ENCODE assay signal across 19 cellular contexts in the genomic region with DNA sequence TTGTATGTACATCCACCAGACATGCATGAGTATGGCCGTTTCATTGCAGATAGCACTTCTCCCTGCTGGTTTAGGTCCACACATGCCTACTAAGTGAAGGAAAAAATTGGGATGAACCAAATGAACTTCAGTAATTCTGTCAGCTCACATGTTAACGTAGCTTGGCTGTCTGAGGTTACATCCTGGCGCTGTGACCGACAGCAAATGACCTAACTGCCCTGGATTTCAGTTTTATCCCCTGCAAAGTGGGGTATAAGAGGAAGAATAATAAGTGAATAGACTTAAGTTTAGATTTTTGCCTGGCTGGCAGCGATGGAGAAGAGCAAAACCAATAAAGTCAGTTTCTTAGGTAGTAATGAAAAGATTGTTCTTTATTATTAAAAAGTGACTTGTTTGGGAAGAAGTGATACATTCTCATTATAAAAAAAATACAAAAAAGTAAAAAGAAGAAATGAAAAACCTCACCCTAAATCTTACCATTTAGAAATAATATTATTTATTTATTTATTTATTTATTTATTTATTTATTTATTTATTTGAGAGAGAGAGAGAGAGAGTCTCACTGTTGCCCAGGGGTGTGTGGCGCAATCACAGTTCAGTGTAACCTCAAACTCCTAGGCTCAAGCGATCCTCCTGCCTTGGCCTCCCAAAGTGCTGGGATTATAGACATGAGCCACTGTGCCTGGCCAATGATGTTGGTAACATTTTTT. TPM values are rescaled to one million over a fixed set of nuclear protein-coding genes. Genes with fewer than 3 reads are reported as not detected.
DNase-seq lines count a peak whose midpoint lies in the region; ATAC-seq and TF ChIP-seq lines count a peak whose summit lies in the region.
"Had no signal": no experiment of that assay in that cellular context is flagged by ENCODE, and none has a peak within 500 bp of the region (broad histone marks: within the 10 kb centered on the region; RNA-seq: fewer than 3 reads in every experiment).

No MANE protein-coding gene starts in this region.

- dilution Hi-C loops in IMR-90 (cut with HindIII; ENCODE audit: low sequenced_read_pairs, unreplicated experiment) = no loop called here

- H3K9me3 Mint-ChIP-seq in progenitor cell of endocrine pancreas (ENCODE audit: low read depth) (peaks cover under 1% of the 10 kb centered on the region), immature natural killer cell (peaks cover 0 to 2% (median 0%) of the 10 kb centered on the region in 6 donors)

- peak overlapping the region; percentile 22 for H2BK5ac ChIP-seq in IMR-90 (ENCODE audit: low read depth, low read length, poor library complexity, severe bottlenecking)

- H2BK20ac ChIP-seq in IMR-90 (ENCODE audit: low read depth, low read length) = no peak overlapping the region

- no peaks in the 10 kb centered on the region for H3K27me3 Mint-ChIP-seq in progenitor cell of endocrine pancreas
- peaks cover 0 to 5% (median 2%) of the 10 kb centered on the region in 3 donors for H3K27me3 Mint-ChIP-seq in immature natural killer cell (ENCODE audit: low read depth in 3 of 3)

- 0 out of 2 replicates have a peak overlapping the region, but pooled peaks have one; percentile 29 for H3K27ac ChIP-seq in IMR-90 (ENCODE audit: insufficient read depth, low read length)
- no peak overlapping the region for H3K27ac ChIP-seq in brain microvascular endothelial cell
- H3K27ac ChIP-seq in upper lobe of right lung = no peak overlapping the region
- H3K27ac ChIP-seq: C4-2B had no signal

- intact Hi-C loops in IMR-90 (cut with micrococcal nuclease) = no loop called here
- intact Hi-C loops in upper lobe of right lung (cut with DNase I) = no loop called here

- ATAC-seq in IMR-90 (ENCODE audit: low read depth) (no peak), upper lobe of right lung (no peak), HG03159 (IDR thresholded peaks at IDR 0.05; ENCODE audit: unreplicated experiment) (no peak)
- ATAC-seq: K562 had no signal

- H3K4me3 Mint-ChIP-seq in progenitor cell of endocrine pancreas (ENCODE audit: low read depth) (no peak overlapping the region), immature natural killer cell (no peak overlapping the region)

- H3K27ac Mint-ChIP-seq in progenitor cell of endocrine pancreas (peak overlapping the region; percentile 30), immature natural killer cell (no peak overlapping the region)

- H3K9me1 ChIP-seq in IMR-90 (ENCODE audit: insufficient read depth, low read length) = peaks cover 14% of the 10 kb centered on the region

- H2AK5ac ChIP-seq in IMR-90 (ENCODE audit: low read depth, low read length) = peak overlapping the region; percentile 88

- no TSS peak for BruUV-seq in IMR-90 (replicated peaks; lab: Mats Ljungman, UMichigan)

- TF ChIP-seq RAD21 in IMR-90 (IDR thresholded peaks at IDR 0.05; ENCODE audit: low read length) = no peak

- peak overlapping the region; percentile 3; the same call in 1 of the 2 replicates for H3K4ac ChIP-seq in IMR-90 (ENCODE audit: low read depth, low read length)

- CTCF ChIA-PET in IMR-90 (lab: Yijun Ruan, JAX) = no interaction called here

- H3K27me3 ChIP-seq in IMR-90 (ENCODE audit: control insufficient read depth, insufficient read depth, low read length) (no peaks in the 10 kb centered on the region), brain microvascular endothelial cell (replicated peaks) (no peaks in the 10 kb centered on the region), upper lobe of right lung (no peaks in the 10 kb centered on the region)

- DNase-seq in IMR-90 (no peak), brain microvascular endothelial cell (peak; percentile 44), iris pigment epithelial cell (ENCODE audit: low read depth) (peak; percentile 67), progenitor cell of endocrine pancreas (ENCODE audit: low spot score, unreplicated experiment) (no peak), immature natural killer cell (no peak), upper lobe of right lung (no peak)
- DNase-seq: ACHN, AML-193, H7, NCI-H1105 treated with DMSO at 0.1 percent for 48 hours, NCI-H1694 treated with DMSO at 0.1 percent for 48 hours, NCI-H2227 treated with DMSO at 0.1 percent for 48 hours, NCI-H510A treated with DMSO at 0.1 percent for 48 hours, SHP77, SK-N-SH had no signal

- H4K8ac ChIP-seq in IMR-90 (ENCODE audit: low read depth in 2 of 2, low read length in 2 of 2) = peak overlapping the region; percentile 1 to 17; a peak in 3 of 4 replicates

- no peak overlapping the region for H2BK15ac ChIP-seq in IMR-90 (ENCODE audit: low read depth, low read length)

- peaks cover 13% of the 10 kb centered on the region for H3K36me3 ChIP-seq in IMR-90 (ENCODE audit: control insufficient read depth, insufficient read depth, low read length)
- H3K36me3 ChIP-seq in brain microvascular endothelial cell (replicated peaks) = no peaks in the 10 kb centered on the region
- no peaks in the 10 kb centered on the region for H3K36me3 ChIP-seq in upper lobe of right lung

- no peak overlapping the region for H3K9ac ChIP-seq in IMR-90 (ENCODE audit: low read depth, low read length)
- H3K9ac ChIP-seq: SK-N-SH had no signal

- H2AFZ ChIP-seq in IMR-90 (replicated peaks; ENCODE audit: low read length, poor library complexity) = no peak overlapping the region

- peak overlapping the region; percentile 1; the same call in 1 of the 2 replicates for H4K91ac ChIP-seq in IMR-90 (ENCODE audit: insufficient read depth, low read depth, low read length)

- POLR2A ChIA-PET in IMR-90 (lab: Charles Lee; ENCODE audit: unreplicated experiment) = interaction anchor here (0.9 kb wide), 1 partner anchor 9 kb away, joined by 3 read pairs; no protein-coding TSS in a partner anchor

- no peak overlapping the region for H2BK120ac ChIP-seq in IMR-90 (ENCODE audit: low read depth, low read length)

- H4K5ac ChIP-seq in IMR-90 (ENCODE audit: low read depth, low read length) = no peak overlapping the region

- TF ChIP-seq POLR2A in IMR-90 (IDR thresholded peaks at IDR 0.05; ENCODE audit: low read depth, low read length) = no peak

- WGBS in IMR-90 (ENCODE audit: extremely low coverage in 2 of 2, insufficient read length in 1 of 2), 2 experiments = 93% methylated on average over 5 of the region's 7 CpGs; no CpG with 5 or more reads in 1 of the 2 experiments

- peaks cover 12% of the 10 kb centered on the region for H3K4me1 ChIP-seq in IMR-90 (ENCODE audit: control insufficient read depth, insufficient read depth, low read length)
- no peaks in the 10 kb centered on the region for H3K4me1 ChIP-seq in upper lobe of right lung

- H3K9me3 ChIP-seq in IMR-90 (ENCODE audit: control insufficient read depth, insufficient read depth, low read length) (no peaks in the 10 kb centered on the region), upper lobe of right lung (no peaks in the 10 kb centered on the region)
- H3K9me3 ChIP-seq: SK-N-SH had no signal

- H3K79me1 ChIP-seq in IMR-90 (ENCODE audit: low read depth in 1 of 2, low read length in 2 of 2) = peaks cover 32 to 79% of the 10 kb centered on the region in 2 experiments

- H3K18ac ChIP-seq in IMR-90 (ENCODE audit: low read depth, low read length) = 0 out of 2 replicates have a peak overlapping the region, but pooled peaks have one; percentile 28

- no peak for TF ChIP-seq CTCF in IMR-90 (conservative IDR thresholded peaks at IDR 0.05; ENCODE audit: low read depth, low read length)
- TF ChIP-seq CTCF in brain microvascular endothelial cell (IDR thresholded peaks at IDR 0.05; ENCODE audit: low read depth, low read length, missing control alignments) = no peak
- no peak for TF ChIP-seq CTCF in progenitor cell of endocrine pancreas (IDR thresholded peaks at IDR 0.05; ENCODE audit: unreplicated experiment)
- no peak for TF ChIP-seq CTCF in upper lobe of right lung (IDR thresholded peaks at IDR 0.05)

- H3K23ac ChIP-seq in IMR-90 (ENCODE audit: low read depth, low read length) = no peak overlapping the region

- in situ Hi-C loops in IMR-90 (cut with MboI; ENCODE audit: low sequenced_read_pairs) (no loop called here), brain microvascular endothelial cell (cut with HindIII; ENCODE audit: low pct_ligation_motif_present, low sequenced_read_pairs) (no loop called here)

- no peak overlapping the region for H3K4me2 ChIP-seq in IMR-90 (ENCODE audit: low read depth, low read length)
- H3K4me2 ChIP-seq: SK-N-SH had no signal

- H3K14ac ChIP-seq in IMR-90 (replicated peaks; ENCODE audit: low read depth, low read length) = no peak overlapping the region

- H4K20me1 ChIP-seq in IMR-90 (ENCODE audit: insufficient read depth, low read length) = peaks cover 21% of the 10 kb centered on the region; the same call in 1 of the 2 replicates

- H3K4me3 ChIP-seq in IMR-90 (ENCODE audit: insufficient read depth, low read depth, low read length) (no peak overlapping the region), brain microvascular endothelial cell (ENCODE audit: low read depth, low read length) (no peak overlapping the region), upper lobe of right lung (no peak overlapping the region)
- H3K4me3 ChIP-seq: K562 had no signal

- no peak overlapping the region for H2AK9ac ChIP-seq in IMR-90 (replicated peaks; ENCODE audit: low read depth, low read length, poor library complexity)

- H3K36me3 Mint-ChIP-seq in progenitor cell of endocrine pancreas (ENCODE audit: insufficient read depth) = peaks cover 24% of the 10 kb centered on the region
- no peaks in the 10 kb centered on the region for H3K36me3 Mint-ChIP-seq in immature natural killer cell

- H3K4me1 Mint-ChIP-seq in progenitor cell of endocrine pancreas (ENCODE audit: low read depth) (peaks cover 11% of the 10 kb centered on the region), immature natural killer cell (no peaks in the 10 kb centered on the region)

- H3K56ac ChIP-seq in IMR-90 (ENCODE audit: extremely low read depth, insufficient read depth, low read length) = no peak overlapping the region

TF ChIP-seq in IMR-90, 13 proteins besides CTCF, POLR2A, EP300 and RAD21:
- TF ChIP-seq MXI1 (IDR thresholded peaks at IDR 0.05; ENCODE audit: borderline replicate concordance, low read depth, low read length) (no peak), CEBPB (IDR thresholded peaks at IDR 0.05; ENCODE audit: low read depth, low read length) (peak; percentile 33; the same call in 1 of the 2 replicates)

RNA-seq across cellular contexts. Expression of gene RNF113B, which starts 4.2 kb away (rescaled TPM):
- total RNA-seq in IMR-90 (2012; rRNA removed) = not detected in 2 replicates
- polyA plus RNA-seq in IMR-90 (2012; rRNA removed) = not detected in 2 replicates
- not detected in 2 replicates for polyA plus RNA-seq in IMR-90 (2012; cell fraction: cytosol; rRNA removed)
- not detected in 2 replicates for polyA plus RNA-seq in IMR-90 (2012; cell fraction: nucleus; rRNA removed; ENCODE audit: low replicate concordance)
- not detected in 2 replicates for total RNA-seq in progenitor cell of endocrine pancreas
- not detected for polyA plus RNA-seq in immature natural killer cell
- total RNA-seq in upper lobe of right lung = not detected
- total RNA-seq: H7, K562, RPMI7951 had no signal
- polyA plus RNA-seq: SK-N-SH had no signal

RNA-seq across cellular contexts. Expression of gene FARP1, which starts 38.4 kb away (rescaled TPM):
- 48.3 and 57.0 TPM in 2 replicates for total RNA-seq in IMR-90 (2012; rRNA removed)
- 32.6 and 39.6 TPM in 2 replicates for polyA plus RNA-seq in IMR-90 (2012; rRNA removed)
- 25.4 and 27.9 TPM in 2 replicates for polyA plus RNA-seq in IMR-90 (2012; cell fraction: cytosol; rRNA removed)
- polyA plus RNA-seq in IMR-90 (2012; cell fraction: nucleus; rRNA removed; ENCODE audit: low replicate concordance) = 49.5 and 91.9 TPM in 2 replicates
- 266 and 278 TPM in 2 replicates for total RNA-seq in progenitor cell of endocrine pancreas
- polyA plus RNA-seq in immature natural killer cell = under 1 TPM; 0.09 to 0.72 (median 0.22) TPM
- 95.9 TPM for total RNA-seq in upper lobe of right lung

Comparison
In these comparisons a context has a peak if more than half of its experiments do, and no peak if none do; other contexts are left out.
1. DNase-seq: peak in brain microvascular endothelial cell (single experiment) and iris pigment epithelial cell (single experiment); none in IMR-90 (single experiment), progenitor cell of endocrine pancreas (single experiment), immature natural killer cell (0 of 3) and upper lobe of right lung (single experiment).